8 cellular contexts compared by ENCODE assay signal in the genomic region with DNA sequence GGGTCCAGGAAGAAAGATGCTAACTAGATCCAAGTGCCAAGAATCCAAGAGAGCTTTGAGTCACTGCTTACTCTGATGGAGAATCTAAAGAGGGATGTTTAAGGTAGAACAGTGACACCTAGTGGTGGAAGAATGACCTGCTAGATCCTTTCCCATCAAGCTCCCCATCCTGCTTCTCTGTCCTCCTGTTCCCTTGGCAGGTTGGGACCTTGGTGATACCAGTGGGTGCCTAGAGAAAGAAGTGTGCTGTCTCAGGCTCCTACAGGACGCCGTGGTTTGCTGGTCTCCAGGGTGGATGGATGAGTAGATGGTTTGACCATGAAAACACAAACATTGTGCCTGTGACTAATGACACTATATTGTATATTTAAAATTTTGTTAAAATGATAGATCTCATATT.
DNase-seq lines count a peak whose midpoint lies in the region; ATAC-seq, FAIRE-seq and TF ChIP-seq lines count a peak whose summit lies in the region.

No MANE protein-coding gene starts in this region.

- 8 to 51% methylated on average over 2 of the region's 2 CpGs for WGBS in thyroid gland, 2 donors

- H3K27ac ChIP-seq in coronary artery (no peak overlapping the region), thyroid gland (no peak overlapping the region)

- DNase-seq in Ammon's horn (ENCODE audit: low spot score) (peak; percentile 85), GM12891 (ENCODE audit: insufficient read length, low spot score) (peak; percentile 11), NAMALWA (ENCODE audit: low spot score) (peak; percentile 70), SHP77 (lab: John Stamatoyannopoulos, UW) (peak; percentile 34 to 36), coronary artery (ENCODE audit: low spot score) (no peak), left lobe of liver (ENCODE audit: low spot score) (no peak), thyroid gland (peak; percentile 5 to 15)

- TF ChIP-seq CTCF in coronary artery (IDR thresholded peaks at IDR 0.05) (peak; percentile 82), thyroid gland (IDR thresholded peaks at IDR 0.05) (peak; percentile 60 to 82 (median 74))

- no peaks in the 10 kb centered on the region for H3K9me3 ChIP-seq in thyroid gland

- H3K4me3 ChIP-seq in coronary artery (no peak overlapping the region), thyroid gland (replicated peaks in 1 of 3) (no peak overlapping the region)

- intact Hi-C loops in thyroid gland (cut with DNase I) = loop anchor here (5.0 to 10.0 kb wide), 3 partner anchors 69 to 547 kb away; no protein-coding TSS in a partner anchor

- H3K27me3 ChIP-seq in thyroid gland = no peaks in the 10 kb centered on the region

- no peaks in the 10 kb centered on the region for H3K4me1 ChIP-seq in thyroid gland

- H3K36me3 ChIP-seq in thyroid gland = no peaks in the 10 kb centered on the region

- peak; percentile 85 for ATAC-seq in HG02678 (IDR thresholded peaks at IDR 0.05; ENCODE audit: unreplicated experiment)
- ATAC-seq in left lobe of liver = peak; percentile 99

- TF ChIP-seq POLR2A in GM12891 (IDR thresholded peaks at IDR 0.05; ENCODE audit: low read depth, low read length) (no peak), thyroid gland (IDR thresholded peaks at IDR 0.05) (no peak)

- peak; percentile 91 for FAIRE-seq in GM12891 (lab: Jason Lieb, UNC)

TF ChIP-seq in GM12891, 5 proteins besides CTCF, POLR2A, EP300 and RAD21:
- no peak for TF ChIP-seq POLR2AphosphoS5 (IDR thresholded peaks at IDR 0.05; ENCODE audit: low read depth, low read length)
- no peak for TF ChIP-seq PAX5 (IDR thresholded peaks at IDR 0.05; ENCODE audit: insufficient read depth, low read length, severe bottlenecking)
- TF ChIP-seq SPI1 (IDR thresholded peaks at IDR 0.05; ENCODE audit: low read depth, low read length) = no peak
- TF ChIP-seq POU2F2 (IDR thresholded peaks at IDR 0.05; ENCODE audit: low read depth, low read length) = no peak
- no peak for TF ChIP-seq TAF1 (IDR thresholded peaks at IDR 0.05; ENCODE audit: low read depth, low read length)

Comparison
In these comparisons a context has a peak if more than half of its experiments do, and no peak if none do; other contexts are left out.
1. DNase-seq: peak in Ammon's horn (single experiment), GM12891 (single experiment), NAMALWA (single experiment), SHP77 (2 of 2) and thyroid gland (2 of 2); none in coronary artery (single experiment) and left lobe of liver (single experiment).